Comparison of ENCODE assay signal across 22 cellular contexts in genomic region chr14:101361451-101362433, GRCh38.
DNase-seq lines count a peak whose midpoint lies in the region; ATAC-seq, FAIRE-seq and TF ChIP-seq lines count a peak whose summit lies in the region.
"Had no signal": no experiment of that assay in that cellular context is flagged by ENCODE, and none has a peak within 500 bp of the region (broad histone marks: within the 10 kb centered on the region; RNA-seq: fewer than 3 reads in every experiment).

No MANE protein-coding gene starts in this region.

- intact Hi-C loops in IMR-90 (cut with micrococcal nuclease): no loop called here

- H3K18ac ChIP-seq in IMR-90 (ENCODE audit: low read depth, low read length): no peak overlapping the region

- H2AFZ ChIP-seq in IMR-90 (replicated peaks; ENCODE audit: low read length, poor library complexity): no peak overlapping the region
- no peak overlapping the region for H2AFZ ChIP-seq in SU-DHL-6 (ENCODE audit: low read depth, low read length, severe bottlenecking)

- H3K79me1 ChIP-seq in IMR-90 (ENCODE audit: low read depth in 1 of 2, low read length in 2 of 2): no peaks in the 10 kb centered on the region

- no peak for DNase-seq in IMR-90
- DNase-seq in naive B cell: no peak
- DNase-seq in stimulated activated CD4-positive, alpha-beta T cell treated with anti-CD3 and anti-CD28 coated beads, Interleukin-2, amount 100 ng/mL, for 24 hours: no peak
- no peak for DNase-seq in NCI-H1092 treated with DMSO at 0.1 percent for 48 hours (lab: John Stamatoyannopoulos, UW)
- no peak for DNase-seq in H54 (ENCODE audit: insufficient read length, low spot score)
- DNase-seq: DMS79; effector memory CD4-positive, alpha-beta T cell; heart left ventricle; immature natural killer cell; Kasumi-1; NCI-H1092; NCI-H2081 treated with DMSO at 0.1 percent for 48 hours; SK-N-SH; stimulated activated naive CD4-positive, alpha-beta T cell; tibial artery had no signal

- no peak overlapping the region for H2AK5ac ChIP-seq in IMR-90 (ENCODE audit: low read depth, low read length)

- 74% methylated on average over 9 of the region's 20 CpGs; no CpG with 5 or more reads in 1 of the 2 experiments for WGBS in IMR-90 (ENCODE audit: extremely low coverage in 2 of 2, insufficient read length in 1 of 2), 2 experiments

- H4K20me1 ChIP-seq in IMR-90 (ENCODE audit: insufficient read depth, low read length): no peaks in the 10 kb centered on the region
- H4K20me1 ChIP-seq in SU-DHL-6 (ENCODE audit: low read depth, low read length): no peaks in the 10 kb centered on the region

- H3K4me1 ChIP-seq in IMR-90 (ENCODE audit: control insufficient read depth, insufficient read depth, low read length) (peaks cover 4% of the 10 kb centered on the region; the same call in 1 of the 2 replicates), stomach smooth muscle (ENCODE audit: control insufficient read depth, insufficient read depth, low read length) (peaks cover 26% of the 10 kb centered on the region)

- H3K27ac Mint-ChIP-seq in naive B cell: peak overlapping the region; percentile 60 to 92 (median 81)
- H3K27ac Mint-ChIP-seq: activated naive CD4-positive, alpha-beta T cell treated with anti-CD3 and anti-CD28 coated beads, Interleukin-2, amount 50 U/mL, for 72 hours; immature natural killer cell; WTC11 had no signal

- peaks cover 4 to 24% (median 7%) of the 10 kb centered on the region in 3 donors for H3K27me3 Mint-ChIP-seq in naive B cell

- BruUV-seq in IMR-90 (replicated peaks; lab: Mats Ljungman, UMichigan): no TSS peak

- H3K9me2 ChIP-seq in SU-DHL-6 (replicated peaks; ENCODE audit: insufficient read depth, low read length): no peaks in the 10 kb centered on the region
- H3K9me2 ChIP-seq: SK-N-SH had no signal

- H3K36me3 Mint-ChIP-seq in naive B cell: peaks cover 0 to 13% of the 10 kb centered on the region in 2 donors
- H3K36me3 Mint-ChIP-seq: activated naive CD4-positive, alpha-beta T cell treated with anti-CD3 and anti-CD28 coated beads, Interleukin-2, amount 50 U/mL, for 72 hours; immature natural killer cell; WTC11 had no signal

- H2BK5ac ChIP-seq in IMR-90 (ENCODE audit: low read depth, low read length, poor library complexity, severe bottlenecking): no peak overlapping the region

- TF ChIP-seq POLR2A in IMR-90 (IDR thresholded peaks at IDR 0.05; ENCODE audit: low read depth, low read length): no peak
- TF ChIP-seq POLR2A in H54 (IDR thresholded peaks at IDR 0.05; ENCODE audit: low read depth, low read length): no peak

- TF ChIP-seq CTCF in IMR-90 (conservative IDR thresholded peaks at IDR 0.05; ENCODE audit: low read depth, low read length): no peak
- TF ChIP-seq CTCF in SU-DHL-6 (IDR thresholded peaks at IDR 0.05; ENCODE audit: insufficient read depth, low read length, poor library complexity, severe bottlenecking): no peak

- H3K9me3 ChIP-seq in IMR-90 (ENCODE audit: control insufficient read depth, insufficient read depth, low read length) (peaks cover 2% of the 10 kb centered on the region), SU-DHL-6 (ENCODE audit: insufficient read depth, low read length) (peaks cover 17% of the 10 kb centered on the region; the same call in 1 of the 2 replicates), stomach smooth muscle (ENCODE audit: control insufficient read depth in 2 of 2, low read length in 2 of 2) (peaks cover 0 to 9% of the 10 kb centered on the region in 2 donors)
- H3K9me3 ChIP-seq: SK-N-SH, tibial artery had no signal

- no peak overlapping the region for H2BK15ac ChIP-seq in IMR-90 (ENCODE audit: low read depth, low read length)

- H3K27ac ChIP-seq in IMR-90 (ENCODE audit: insufficient read depth, low read length) (no peak overlapping the region), SU-DHL-6 (ENCODE audit: low read depth, low read length) (peak overlapping the region; percentile 35; the same call in 1 of the 2 replicates), stomach smooth muscle (ENCODE audit: low read length) (peak overlapping the region; percentile 41)

- no peak overlapping the region for H3K56ac ChIP-seq in IMR-90 (ENCODE audit: extremely low read depth, insufficient read depth, low read length)

- no peaks in the 10 kb centered on the region for H3K9me1 ChIP-seq in IMR-90 (ENCODE audit: insufficient read depth, low read length)

- H3K4ac ChIP-seq in IMR-90 (ENCODE audit: low read depth, low read length): no peak overlapping the region

- H3K9me3 Mint-ChIP-seq in naive B cell: peaks cover 0 to 8% (median 5%) of the 10 kb centered on the region in 7 donors
- H3K9me3 Mint-ChIP-seq: WTC11 had no signal

- H3K27me3 ChIP-seq in IMR-90 (ENCODE audit: control insufficient read depth, insufficient read depth, low read length) (peaks cover 13% of the 10 kb centered on the region), SU-DHL-6 (ENCODE audit: low read length) (no peaks in the 10 kb centered on the region), stomach smooth muscle (ENCODE audit: control insufficient read depth in 1 of 2, insufficient read depth in 2 of 2, low read length in 2 of 2) (peaks cover 0 to 5% of the 10 kb centered on the region in 2 donors)
- H3K27me3 ChIP-seq: tibial artery had no signal

- dilution Hi-C loops in IMR-90 (cut with HindIII; ENCODE audit: low sequenced_read_pairs, unreplicated experiment): no loop called here

- H2AK9ac ChIP-seq in IMR-90 (replicated peaks; ENCODE audit: low read depth, low read length, poor library complexity): peak overlapping the region; percentile 34

- CTCF ChIA-PET in IMR-90 (lab: Yijun Ruan, JAX): no interaction called here

- H3K79me2 ChIP-seq in SU-DHL-6 (ENCODE audit: insufficient read depth, low read length): no peaks in the 10 kb centered on the region

- H3K9ac ChIP-seq in IMR-90 (ENCODE audit: low read depth, low read length): no peak overlapping the region
- H3K9ac ChIP-seq in SU-DHL-6 (ENCODE audit: low read length): no peak overlapping the region
- no peak overlapping the region for H3K9ac ChIP-seq in stomach smooth muscle (ENCODE audit: low read length in 2 of 2)
- H3K9ac ChIP-seq: SK-N-SH had no signal

- peaks cover 58 to 83% (median 71%) of the 10 kb centered on the region in 3 donors for H3K4me1 Mint-ChIP-seq in naive B cell
- H3K4me1 Mint-ChIP-seq: immature natural killer cell had no signal

- H3K23ac ChIP-seq in IMR-90 (ENCODE audit: low read depth, low read length): no peak overlapping the region

- H3K4me3 ChIP-seq in IMR-90 (ENCODE audit: insufficient read depth, low read depth, low read length) (no peak overlapping the region), SU-DHL-6 (ENCODE audit: insufficient read depth, low read length, poor library complexity, severe bottlenecking) (no peak overlapping the region), stomach smooth muscle (ENCODE audit: low read length in 2 of 2) (no peak overlapping the region)
- H3K4me3 ChIP-seq: heart left ventricle, tibial artery had no signal

- ATAC-seq in IMR-90 (ENCODE audit: low read depth): no peak
- ATAC-seq in naive B cell (ENCODE audit: low read depth in 2 of 2): no peak
- ATAC-seq: activated naive CD4-positive, alpha-beta T cell treated with anti-CD3 and anti-CD28 coated beads, Interleukin-2, amount 50 U/mL, for 72 hours; heart left ventricle; WTC11 had no signal

- H3K4me2 ChIP-seq in IMR-90 (ENCODE audit: low read depth, low read length) (no peak overlapping the region), SU-DHL-6 (ENCODE audit: low read depth, low read length, poor library complexity, severe bottlenecking) (peak overlapping the region; percentile 13)
- H3K4me2 ChIP-seq: SK-N-SH had no signal

- in situ Hi-C loops in IMR-90 (cut with MboI; ENCODE audit: low sequenced_read_pairs): no loop called here

- H4K8ac ChIP-seq in IMR-90 (ENCODE audit: low read depth in 2 of 2, low read length in 2 of 2): no peak overlapping the region

- no peak for FAIRE-seq in H54 (lab: Jason Lieb, UNC)
- FAIRE-seq: GM12892, H1, HTR-8/SVneo had no signal

- no peak overlapping the region for H4K91ac ChIP-seq in IMR-90 (ENCODE audit: insufficient read depth, low read depth, low read length)

- peak overlapping the region in 6 of 8 donors; percentile 47 to 86 (median 75) for H3K4me3 Mint-ChIP-seq in naive B cell
- H3K4me3 Mint-ChIP-seq: immature natural killer cell, WTC11 had no signal

- TF ChIP-seq RAD21 in IMR-90 (IDR thresholded peaks at IDR 0.05; ENCODE audit: low read length): no peak

- H4K5ac ChIP-seq in IMR-90 (ENCODE audit: low read depth, low read length): no peak overlapping the region

- H3F3A ChIP-seq in SU-DHL-6 (ENCODE audit: insufficient read depth): peaks cover 12% of the 10 kb centered on the region; the same call in 1 of the 2 replicates

- H2BK120ac ChIP-seq in IMR-90 (ENCODE audit: low read depth, low read length): no peak overlapping the region

- POLR2A ChIA-PET in IMR-90 (lab: Charles Lee; ENCODE audit: unreplicated experiment): no interaction called here

- H2BK20ac ChIP-seq in IMR-90 (ENCODE audit: low read depth, low read length): no peak overlapping the region

- no peak overlapping the region for H3K14ac ChIP-seq in IMR-90 (replicated peaks; ENCODE audit: low read depth, low read length)

- H3K36me3 ChIP-seq in IMR-90 (ENCODE audit: control insufficient read depth, insufficient read depth, low read length) (no peaks in the 10 kb centered on the region), SU-DHL-6 (ENCODE audit: low read length) (no peaks in the 10 kb centered on the region), stomach smooth muscle (ENCODE audit: control insufficient read depth in 2 of 2, insufficient read depth in 2 of 2, low read length in 2 of 2) (no peaks in the 10 kb centered on the region)
- H3K36me3 ChIP-seq: heart left ventricle, tibial artery had no signal

TF ChIP-seq in IMR-90, 13 proteins besides CTCF, POLR2A, EP300 and RAD21 (continues in another document):
- no peak for TF ChIP-seq MAFK (IDR thresholded peaks at IDR 0.05; ENCODE audit: low read depth, low read length)
- no peak for TF ChIP-seq RCOR1 (IDR thresholded peaks at IDR 0.05; ENCODE audit: insufficient replicate concordance, low read length)
- no peak for TF ChIP-seq BHLHE40 (IDR thresholded peaks at IDR 0.05; ENCODE audit: low read depth, low read length)
- TF ChIP-seq MXI1 (IDR thresholded peaks at IDR 0.05; ENCODE audit: borderline replicate concordance, low read depth, low read length): no peak
- no peak for TF ChIP-seq SMC3 (IDR thresholded peaks at IDR 0.05; ENCODE audit: low read depth, low read length)
- no peak for TF ChIP-seq CHD1 (IDR thresholded peaks at IDR 0.05; ENCODE audit: low read depth, low read length)
- no peak for TF ChIP-seq RFX5 (IDR thresholded peaks at IDR 0.05; ENCODE audit: low read depth, low read length)
- TF ChIP-seq USF2 (IDR thresholded peaks at IDR 0.05; ENCODE audit: low read depth, low read length): no peak
- no peak for TF ChIP-seq FOS (IDR thresholded peaks at IDR 0.05; ENCODE audit: low read depth, low read length)
- no peak for TF ChIP-seq NFE2L2 (IDR thresholded peaks at IDR 0.05; ENCODE audit: low read depth, low read length)
